ENCODE assay signal across 8 cellular contexts in the genomic region with DNA sequence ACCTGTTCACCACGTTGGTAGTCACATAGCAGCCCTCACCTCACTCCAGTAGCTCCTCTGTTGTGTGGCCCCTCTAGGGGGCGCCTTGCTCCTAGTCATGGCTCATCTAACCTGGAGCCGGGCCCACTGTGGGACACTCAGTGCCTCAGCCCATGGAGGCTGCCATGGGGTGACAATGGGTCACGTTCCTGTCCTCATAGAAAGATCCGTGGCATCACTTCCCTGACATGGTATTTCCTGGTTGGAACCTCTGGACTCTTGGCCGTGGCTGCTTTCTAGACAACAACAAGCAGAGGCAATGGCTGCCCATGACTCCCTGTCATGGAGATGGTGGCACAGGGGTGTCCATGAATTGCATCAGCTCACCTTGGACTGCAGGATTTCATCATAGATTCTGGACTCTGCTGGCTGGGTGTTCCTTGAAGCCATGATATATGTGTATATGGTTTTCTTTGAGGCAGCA. TPM values are rescaled to one million over a fixed set of nuclear protein-coding genes. Genes with fewer than 3 reads are reported as not detected.
DNase-seq lines count a peak whose midpoint lies in the region; ATAC-seq, FAIRE-seq and TF ChIP-seq lines count a peak whose summit lies in the region.

No MANE protein-coding gene starts in this region.

- no peaks in the 10 kb centered on the region for H3K27me3 ChIP-seq in CD4-positive, alpha-beta memory T cell (ENCODE audit: insufficient read depth, low read length)
- H3K27me3 ChIP-seq in OCI-LY1 (ENCODE audit: insufficient read depth, low read length) (no peaks in the 10 kb centered on the region), small intestine (ENCODE audit: control insufficient read depth in 2 of 2, insufficient read depth in 2 of 2, low read length in 2 of 2) (no peaks in the 10 kb centered on the region)

- peak; percentile 61 to 86 for ATAC-seq in activated T-cell treated with anti-CD3 and anti-CD28 coated beads, Interleukin-2, amount 50 U/mL, for 72 hours (replicated peaks in 1 of 2)
- no peak for ATAC-seq in GM19035 (IDR thresholded peaks at IDR 0.05; ENCODE audit: unreplicated experiment)

- no peaks in the 10 kb centered on the region for H3K9me3 ChIP-seq in CD4-positive, alpha-beta memory T cell (ENCODE audit: control insufficient read depth in 1 of 2, low read length in 2 of 2)
- no peaks in the 10 kb centered on the region for H3K9me3 ChIP-seq in OCI-LY1 (ENCODE audit: low read length)
- no peaks in the 10 kb centered on the region for H3K9me3 ChIP-seq in small intestine (ENCODE audit: control insufficient read depth, low read depth)

- no peaks in the 10 kb centered on the region for H3F3A ChIP-seq in OCI-LY1 (ENCODE audit: insufficient read depth, low read length)

- H3K4me3 ChIP-seq in CD4-positive, alpha-beta memory T cell (ENCODE audit: low read length in 2 of 2) = no peak overlapping the region
- H3K4me3 ChIP-seq in OCI-LY1 (ENCODE audit: low read depth, low read length, poor library complexity, severe bottlenecking) = no peak overlapping the region
- H3K4me3 ChIP-seq in small intestine (ENCODE audit: low read depth in 1 of 2, low read length in 2 of 2) = no peak overlapping the region

- CTCF ChIA-PET in CD4-positive, alpha-beta memory T cell (lab: Charles Lee; ENCODE audit: partially characterized antibody) = interaction anchor here (0.7 to 20.9 kb wide), 16 partner anchors 8 to 124 kb away, joined by 3 to 359 read pairs (median 5); no protein-coding TSS in a partner anchor

- H3K36me3 ChIP-seq in CD4-positive, alpha-beta memory T cell (ENCODE audit: insufficient read depth, low read length) = peaks cover 74% of the 10 kb centered on the region
- H3K36me3 ChIP-seq in OCI-LY1 (ENCODE audit: insufficient read depth, low read length) = peaks cover 26% of the 10 kb centered on the region; the same call in 1 of the 2 replicates
- H3K36me3 ChIP-seq in small intestine (ENCODE audit: control insufficient read depth in 2 of 2, insufficient read depth in 2 of 2, low read length in 2 of 2) = no peaks in the 10 kb centered on the region

- peak overlapping the region in 1 of 8 donors; percentile 36 for H3K4me3 Mint-ChIP-seq in CD4-positive, alpha-beta memory T cell
- H3K4me3 Mint-ChIP-seq in activated T-cell treated with anti-CD3 and anti-CD28 coated beads, Interleukin-2, amount 50 U/mL, for 72 hours = no peak overlapping the region

- H3K9me2 ChIP-seq in OCI-LY1 (ENCODE audit: low read depth, low read length) = no peaks in the 10 kb centered on the region

- peaks cover 36% of the 10 kb centered on the region for H3K4me1 ChIP-seq in CD4-positive, alpha-beta memory T cell (ENCODE audit: insufficient read depth, low read length)
- peaks cover 52% of the 10 kb centered on the region for H3K4me1 ChIP-seq in OCI-LY1 (ENCODE audit: insufficient read depth, low read length, severe bottlenecking)
- no peaks in the 10 kb centered on the region for H3K4me1 ChIP-seq in small intestine (ENCODE audit: control insufficient read depth in 2 of 2, insufficient read depth in 1 of 2, low read depth in 1 of 2, low read length in 1 of 2)

- FAIRE-seq in small intestine (lab: Jason Lieb, UNC) (no peak), HTR-8/SVneo (lab: Jason Lieb, UNC) (no peak)

- WGBS in small intestine, 3 donors = 69 to 74% (median 70%) methylated on average over 6 of the region's 6 CpGs

- peak; percentile 80 for TF ChIP-seq CTCF in OCI-LY1 (IDR thresholded peaks at IDR 0.05; ENCODE audit: low read length)

- H3K4me1 Mint-ChIP-seq in CD4-positive, alpha-beta memory T cell = peaks cover 16 to 40% (median 27%) of the 10 kb centered on the region in 4 donors
- H3K4me1 Mint-ChIP-seq in activated T-cell treated with anti-CD3 and anti-CD28 coated beads, Interleukin-2, amount 50 U/mL, for 72 hours (ENCODE audit: low read depth) = peaks cover 11% of the 10 kb centered on the region

- H3K27ac Mint-ChIP-seq in CD4-positive, alpha-beta memory T cell = peak overlapping the region in 5 of 7 donors; percentile 27 to 77 (median 64)
- H3K27ac Mint-ChIP-seq in activated T-cell treated with anti-CD3 and anti-CD28 coated beads, Interleukin-2, amount 50 U/mL, for 72 hours = peak overlapping the region; percentile 61

- H3K9ac ChIP-seq in OCI-LY1 (ENCODE audit: low read length) = no peak overlapping the region

- intact Hi-C loops in CD4-positive, alpha-beta memory T cell (cut with micrococcal nuclease) = loop anchor here (1.0 kb wide), 1 partner anchor 57 kb away; no protein-coding TSS in a partner anchor

- no peaks in the 10 kb centered on the region for H3K79me2 ChIP-seq in OCI-LY1 (ENCODE audit: insufficient read depth, low read length)

- peak in 4 of 5 donors; percentile 43 to 54 (median 46) for DNase-seq in CD4-positive, alpha-beta memory T cell
- DNase-seq in activated T-cell treated with anti-CD3 and anti-CD28 coated beads, Interleukin-2, amount 50 U/mL, for 72 hours = peak; percentile 55 to 80
- DNase-seq in small intestine = peak; percentile 36
- no peak for DNase-seq in mesenteric fat pad (ENCODE audit: low spot score)
- DNase-seq in HK-2 (ENCODE audit: unreplicated experiment) = no peak
- no peak for DNase-seq in HTR-8/SVneo (ENCODE audit: insufficient read length, low spot score)

- no peaks in the 10 kb centered on the region for H3K27me3 Mint-ChIP-seq in CD4-positive, alpha-beta memory T cell
- no peaks in the 10 kb centered on the region for H3K27me3 Mint-ChIP-seq in activated T-cell treated with anti-CD3 and anti-CD28 coated beads, Interleukin-2, amount 50 U/mL, for 72 hours (ENCODE audit: low read depth)

- H3K4me2 ChIP-seq in OCI-LY1 (ENCODE audit: low read length) = no peak overlapping the region

- no peaks in the 10 kb centered on the region for H4K20me1 ChIP-seq in OCI-LY1 (ENCODE audit: insufficient read depth, low read length)

- H3K9me3 Mint-ChIP-seq in CD4-positive, alpha-beta memory T cell = no peaks in the 10 kb centered on the region
- no peaks in the 10 kb centered on the region for H3K9me3 Mint-ChIP-seq in activated T-cell treated with anti-CD3 and anti-CD28 coated beads, Interleukin-2, amount 50 U/mL, for 72 hours

- POLR2A ChIA-PET in CD4-positive, alpha-beta memory T cell (lab: Charles Lee; ENCODE audit: partially characterized antibody) = interaction anchor here (1.3 to 24.0 kb wide), 4 partner anchors 10 to 56 kb away, joined by 6 to 639 read pairs (median 24); a partner anchor contains a TSS

- H2AFZ ChIP-seq in OCI-LY1 (ENCODE audit: low read length) = no peak overlapping the region

- H3K36me3 Mint-ChIP-seq in CD4-positive, alpha-beta memory T cell = peaks cover 60 to 74% of the 10 kb centered on the region in 2 donors
- H3K36me3 Mint-ChIP-seq in activated T-cell treated with anti-CD3 and anti-CD28 coated beads, Interleukin-2, amount 50 U/mL, for 72 hours (ENCODE audit: insufficient read depth in 2 of 2) = peaks cover 0 to 3% of the 10 kb centered on the region in 2 donors

- no peak overlapping the region for H3K27ac ChIP-seq in CD4-positive, alpha-beta memory T cell (ENCODE audit: low read depth, low read length)
- H3K27ac ChIP-seq in OCI-LY1 (ENCODE audit: low read depth, low read length, poor library complexity, severe bottlenecking) = peak overlapping the region; percentile 92
- H3K27ac ChIP-seq in small intestine (ENCODE audit: low read depth in 1 of 2, low read length in 1 of 2) = no peak overlapping the region

RNA-seq across cellular contexts. Expression of a gene that starts 27.5 kb away (rescaled TPM):
- 10 to 100 TPM; 56.4 to 59.1 TPM for total RNA-seq in CD4-positive, alpha-beta memory T cell
- 100 to 1,000 TPM in 1 of 2 donors, 10 to 100 TPM in 1; 96.8 to 105 TPM for polyA plus RNA-seq in CD4-positive, alpha-beta memory T cell
- total RNA-seq in activated T-cell treated with anti-CD3 and anti-CD28 coated beads, Interleukin-2, amount 50 U/mL, for 72 hours = 10 to 100 TPM; 41.6 to 48.8 TPM
- 1 to 10 TPM in 1 of 3 donors, under 1 TPM in 2; 0.22 to 1.6 (median 0.81) TPM for polyA plus RNA-seq in small intestine
- total RNA-seq in mesenteric fat pad = 1.2 TPM

RNA-seq across cellular contexts. Expression of a gene that starts 28.7 kb away (rescaled TPM):
- total RNA-seq in CD4-positive, alpha-beta memory T cell = 10 to 100 TPM; 97.5 to 98.9 TPM
- polyA plus RNA-seq in CD4-positive, alpha-beta memory T cell = 10 to 100 TPM; 15.9 to 33.6 TPM
- 10 to 100 TPM; 10.2 to 16.0 TPM for total RNA-seq in activated T-cell treated with anti-CD3 and anti-CD28 coated beads, Interleukin-2, amount 50 U/mL, for 72 hours
- polyA plus RNA-seq in small intestine = under 1 TPM; 0.22 to 0.94 (median 0.27) TPM
- 17.1 TPM for total RNA-seq in mesenteric fat pad

Comparison
In these comparisons a context has a peak if more than half of its experiments do, and no peak if none do; other contexts are left out.
1. DNase-seq: peak in CD4-positive, alpha-beta memory T cell (4 of 5), activated T-cell treated with anti-CD3 and anti-CD28 coated beads, Interleukin-2, amount 50 U/mL, for 72 hours (2 of 2) and small intestine (single experiment); none in mesenteric fat pad (single experiment), HK-2 (single experiment) and HTR-8/SVneo (single experiment).
2. RNA of a gene that starts 27.5 kb away (total RNA-seq): 56.4 to 59.1 TPM in CD4-positive, alpha-beta memory T cell and 41.6 to 48.8 TPM in activated T-cell treated with anti-CD3 and anti-CD28 coated beads, Interleukin-2, amount 50 U/mL, for 72 hours; 1.2 TPM in mesenteric fat pad (single experiment); every median in the first group is over 10 times any median in the second.